Comparison of ENCODE assay signal across 32 cellular contexts in the genomic region with DNA sequence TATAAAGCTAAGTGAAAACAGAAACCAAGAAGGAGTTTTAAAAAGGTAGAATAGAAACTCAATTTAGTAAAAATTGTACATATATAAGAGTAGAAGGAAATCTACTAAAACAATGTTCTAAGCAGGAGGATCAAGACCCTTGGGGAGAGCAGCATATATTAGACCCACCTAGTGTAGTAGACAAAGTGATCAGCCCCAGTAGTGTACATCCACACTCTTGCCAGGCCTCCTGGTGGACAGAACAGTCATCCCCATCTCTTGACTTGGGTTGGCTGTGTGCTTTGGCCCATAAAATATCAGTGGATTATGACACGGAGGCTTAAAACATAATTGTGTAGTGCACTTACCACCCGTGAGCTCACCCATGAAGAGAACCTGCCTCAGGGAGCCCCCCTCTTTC. TPM values are rescaled to one million over a fixed set of nuclear protein-coding genes. Genes with fewer than 3 reads are reported as not detected.
"Had no signal": no experiment of that assay in that cellular context is flagged by ENCODE, and none has a peak within 500 bp of the region (broad histone marks: within the 10 kb centered on the region; RNA-seq: fewer than 3 reads in every experiment).

No MANE protein-coding gene starts in this region.

- H3K27me3 ChIP-seq: body of pancreas, colonic mucosa had no signal

- H3K36me3 ChIP-seq: colonic mucosa, heart left ventricle, spleen, suprapubic skin, tibial artery had no signal

- DNase-seq: activated CD4-positive, alpha-beta T cell treated with anti-CD3 and anti-CD28 coated beads for 36 hours; activated CD4-positive, CD25-positive, alpha-beta regulatory T cell; activated CD8-positive, alpha-beta memory T cell treated with anti-CD3 and anti-CD28 coated beads, Interleukin-2, amount 10 ng/mL, durations not matched to agents 7 days and 5 days; activated CD8-positive, alpha-beta T cell treated with anti-CD3 and anti-CD28 coated beads, Interleukin-2, amount 10 ng/mL, durations not matched to agents 7 days and 5 days; activated T-cell treated with anti-CD3 and anti-CD28 coated beads, Interleukin-2, amount 50 U/mL, for 48 hours; anterior cingulate cortex; body of pancreas; colonic mucosa; dorsolateral prefrontal cortex; effector memory CD4-positive, alpha-beta T cell; foreskin keratinocyte; heart left ventricle; hypothalamus; immature natural killer cell; kidney; left colon; naive B cell; nucleus accumbens; right cardiac atrium; spleen; stimulated activated naive CD4-positive, alpha-beta T cell; tibial artery had no signal

- H3K9me3 ChIP-seq: body of pancreas, colonic mucosa, heart left ventricle, spleen, suprapubic skin, tibial artery had no signal

- H3K9me3 Mint-ChIP-seq: activated naive CD4-positive, alpha-beta T cell treated with anti-CD3 and anti-CD28 coated beads, Interleukin-2, amount 50 U/mL, for 72 hours; activated T-helper 2 cell treated with anti-CD3 and anti-CD28 coated beads, Interferon-gamma antibody, Interleukin-2, Interleukin-4, amounts not matched to agents 10 μg/mL and 5 μg/mL and 100 μg/mL, durations not matched to agents 14 hours and 24 hours and 36 hours; immature natural killer cell; mesothelial cell of epicardium; neural crest cell had no signal

- H3K27ac Mint-ChIP-seq: activated CD4-positive, alpha-beta T cell treated with anti-CD3 and anti-CD28 coated beads for 36 hours; activated CD8-positive, alpha-beta memory T cell treated with anti-CD3 and anti-CD28 coated beads, Interleukin-2, amount 10 ng/mL, durations not matched to agents 7 days and 5 days; activated naive CD4-positive, alpha-beta T cell treated with anti-CD3 and anti-CD28 coated beads, Interleukin-2, amount 50 U/mL, for 72 hours; activated T-helper 2 cell treated with anti-CD3 and anti-CD28 coated beads, Interferon-gamma antibody, Interleukin-2, Interleukin-4, amounts not matched to agents 10 μg/mL and 5 μg/mL and 100 μg/mL, durations not matched to agents 14 hours and 24 hours and 36 hours; immature natural killer cell; naive B cell had no signal

- FAIRE-seq: endothelial cell of umbilical vein, kidney had no signal

- H3K4me3 Mint-ChIP-seq: activated CD4-positive, alpha-beta T cell treated with anti-CD3 and anti-CD28 coated beads for 36 hours; activated CD8-positive, alpha-beta memory T cell treated with anti-CD3 and anti-CD28 coated beads, Interleukin-2, amount 10 ng/mL, durations not matched to agents 7 days and 5 days; activated CD8-positive, alpha-beta T cell treated with anti-CD3 and anti-CD28 coated beads, Interleukin-2, amount 10 ng/mL, durations not matched to agents 7 days and 5 days; immature natural killer cell; mesothelial cell of epicardium; naive B cell; neural crest cell had no signal

- H3K27me3 Mint-ChIP-seq: activated CD4-positive, alpha-beta T cell treated with anti-CD3 and anti-CD28 coated beads for 36 hours had no signal

- H3K27ac ChIP-seq: body of pancreas, colonic mucosa, dorsolateral prefrontal cortex, foreskin keratinocyte, heart left ventricle, spleen, suprapubic skin, tibial artery had no signal

- H3K4me1 ChIP-seq: colonic mucosa, heart left ventricle, suprapubic skin, tibial artery had no signal

- H3K4me3 ChIP-seq: body of pancreas, colonic mucosa, dorsolateral prefrontal cortex, heart left ventricle, spleen, suprapubic skin, tibial artery had no signal

- ATAC-seq: activated CD4-positive, alpha-beta T cell treated with anti-CD3 and anti-CD28 coated beads for 36 hours; activated CD8-positive, alpha-beta memory T cell treated with anti-CD3 and anti-CD28 coated beads, Interleukin-2, amount 10 ng/mL, durations not matched to agents 7 days and 5 days; activated CD8-positive, alpha-beta T cell treated with anti-CD3 and anti-CD28 coated beads, Interleukin-2, amount 10 ng/mL, durations not matched to agents 7 days and 5 days; activated naive CD4-positive, alpha-beta T cell treated with anti-CD3 and anti-CD28 coated beads, Interleukin-2, amount 50 U/mL, for 72 hours; body of pancreas; esophagus mucosa; foreskin keratinocyte; heart left ventricle; left colon; right cardiac atrium had no signal

- H3K4me1 Mint-ChIP-seq: neural crest cell had no signal

- H3K36me3 Mint-ChIP-seq: activated CD8-positive, alpha-beta memory T cell treated with anti-CD3 and anti-CD28 coated beads, Interleukin-2, amount 10 ng/mL, durations not matched to agents 7 days and 5 days; activated naive CD4-positive, alpha-beta T cell treated with anti-CD3 and anti-CD28 coated beads, Interleukin-2, amount 50 U/mL, for 72 hours; immature natural killer cell; mesothelial cell of epicardium; naive B cell had no signal

RNA-seq across cellular contexts. Expression of a gene that starts 18.1 kb away (rescaled TPM):
- total RNA-seq: activated CD8-positive, alpha-beta T cell treated with anti-CD3 and anti-CD28 coated beads, Interleukin-2, amount 10 ng/mL, durations not matched to agents 7 days and 5 days; body of pancreas; colonic mucosa; endothelial cell of umbilical vein; esophagus mucosa; foreskin keratinocyte; kidney; left colon; lower leg skin; mesothelial cell of epicardium; neural crest cell; pulmonary artery endothelial cell; spleen; suprapubic skin; urinary bladder had no signal
- polyA plus RNA-seq: endothelial cell of umbilical vein, foreskin keratinocyte, immature natural killer cell, right cardiac atrium, spleen, urinary bladder had no signal

RNA-seq across cellular contexts. Expression of a gene that starts 38.9 kb away (rescaled TPM):
- total RNA-seq: endothelial cell of umbilical vein, foreskin keratinocyte, pulmonary artery endothelial cell had no signal
- polyA plus RNA-seq: endothelial cell of umbilical vein had no signal
